2 cellular contexts compared by ENCODE assay signal in genomic region chr7:128105228-128106022, GRCh38.
TF ChIP-seq lines count a peak whose summit lies in the region.

No MANE protein-coding gene starts in this region.

TF ChIP-seq in SK-N-SH treated with all-trans-retinoic acid at 6 μM for 48 hours, 23 proteins besides CTCF, POLR2A, EP300 and RAD21 (continued from another document):
- TF ChIP-seq CREB5 (CRISPR knock-in tag; IDR thresholded peaks at IDR 0.05; ENCODE audit: low read depth): no peak
- TF ChIP-seq BACH2 (CRISPR knock-in tag; IDR thresholded peaks at IDR 0.05; ENCODE audit: borderline replicate concordance): no peak
- TF ChIP-seq PPARA (CRISPR knock-in tag; IDR thresholded peaks at IDR 0.05; ENCODE audit: borderline replicate concordance): no peak
- TF ChIP-seq CSDC2 (CRISPR knock-in tag; IDR thresholded peaks at IDR 0.05): no peak
- TF ChIP-seq ESRRG (CRISPR knock-in tag; IDR thresholded peaks at IDR 0.05): no peak
- TF ChIP-seq GLIS3 (CRISPR knock-in tag; IDR thresholded peaks at IDR 0.05): no peak
- no peak for TF ChIP-seq PATZ1 (CRISPR knock-in tag; IDR thresholded peaks at IDR 0.05; ENCODE audit: borderline replicate concordance)
- TF ChIP-seq OSR1 (CRISPR knock-in tag; IDR thresholded peaks at IDR 0.05): no peak
- TF ChIP-seq TCF4 (CRISPR knock-in tag; IDR thresholded peaks at IDR 0.05; ENCODE audit: borderline replicate concordance): no peak
- no peak for TF ChIP-seq ZNF565 (CRISPR knock-in tag; conservative IDR thresholded peaks at IDR 0.05; ENCODE audit: low read depth)
- no peak for TF ChIP-seq RARB (CRISPR knock-in tag; IDR thresholded peaks at IDR 0.05)
- TF ChIP-seq POU6F1 (CRISPR knock-in tag; IDR thresholded peaks at IDR 0.05; ENCODE audit: borderline replicate concordance, low read depth): no peak
- TF ChIP-seq ISL1 (CRISPR knock-in tag; IDR thresholded peaks at IDR 0.05): no peak
- TF ChIP-seq ZC3H10 (CRISPR knock-in tag; IDR thresholded peaks at IDR 0.05): no peak
- TF ChIP-seq ZFP3 (CRISPR knock-in tag; IDR thresholded peaks at IDR 0.05): no peak
TF ChIP-seq in SK-N-SH treated with all-trans-retinoic acid at 6 μM for 48 hours: peak in this region for 0.

TF ChIP-seq in SK-N-SH, 30 proteins besides CTCF, POLR2A, EP300 and RAD21 (continued from another document):
- TF ChIP-seq ZBTB33 (IDR thresholded peaks at IDR 0.05; ENCODE audit: borderline replicate concordance, low read depth) (no peak), RCOR1 (IDR thresholded peaks at IDR 0.05; ENCODE audit: low read length) (no peak), RFX5 (IDR thresholded peaks at IDR 0.05; ENCODE audit: low read length) (no peak), NRF1 (IDR thresholded peaks at IDR 0.05; ENCODE audit: low read depth, low read length) (no peak)
